In the genomic region with DNA sequence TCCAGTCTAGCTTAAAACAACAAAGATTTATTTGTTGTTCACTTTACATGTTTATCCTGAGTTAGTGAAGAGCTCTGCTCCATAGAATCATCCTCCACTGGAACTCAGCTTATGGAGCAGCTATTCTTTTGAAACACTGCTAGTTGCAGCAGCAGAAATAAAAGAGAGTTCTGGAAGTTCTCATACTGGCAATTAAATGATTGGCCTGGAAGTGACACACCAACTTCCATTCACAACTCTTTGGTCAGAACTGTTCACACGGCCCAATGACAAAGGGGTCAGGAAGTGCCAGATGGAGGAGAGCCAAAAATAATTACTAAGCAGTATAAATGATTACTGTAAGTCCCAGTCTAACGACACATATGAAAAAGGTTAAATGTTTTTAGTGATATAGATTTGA, we compare ENCODE assay signal across 8 cellular contexts. TPM values are rescaled to one million over a fixed set of nuclear protein-coding genes. Genes with fewer than 3 reads are reported as not detected.
DNase-seq lines count a peak whose midpoint lies in the region; ATAC-seq and TF ChIP-seq lines count a peak whose summit lies in the region.

No MANE protein-coding gene starts in this region.

- peaks cover 64% of the 10 kb centered on the region for H3K4me1 ChIP-seq in upper lobe of right lung

- H3K36me3 ChIP-seq in upper lobe of right lung (no peaks in the 10 kb centered on the region), WERI-Rb-1 (peaks cover 34% of the 10 kb centered on the region)

- no peak overlapping the region for H3K4me3 Mint-ChIP-seq in activated T-cell treated with anti-CD3 and anti-CD28 coated beads, Interleukin-2, amount 50 U/mL, for 24 hours

- DNase-seq in activated T-cell treated with anti-CD3 and anti-CD28 coated beads, Interleukin-2, amount 50 U/mL, for 24 hours: no peak
- DNase-seq in activated T-cell treated with anti-CD3 and anti-CD28 coated beads, Interleukin-2, amount 50 U/mL, for 1 hour: no peak
- peak; percentile 76 for DNase-seq in amniotic epithelial cell (ENCODE audit: low read depth)
- peak; percentile 27 for DNase-seq in inferior parietal cortex (ENCODE audit: extremely low spot score)
- DNase-seq in upper lobe of right lung: no peak
- no peak for DNase-seq in left colon
- no peak for DNase-seq in WERI-Rb-1

- H3K9me3 ChIP-seq in upper lobe of right lung: no peaks in the 10 kb centered on the region
- no peaks in the 10 kb centered on the region for H3K9me3 ChIP-seq in WERI-Rb-1 (ENCODE audit: severe bottlenecking)

- no peaks in the 10 kb centered on the region for H3K9me3 Mint-ChIP-seq in activated T-cell treated with anti-CD3 and anti-CD28 coated beads, Interleukin-2, amount 50 U/mL, for 24 hours

- intact Hi-C loops in upper lobe of right lung (cut with DNase I) (no loop called here), left colon (cut with DNase I, micrococcal nuclease) (no loop called here)

- H3K27ac Mint-ChIP-seq in activated T-cell treated with anti-CD3 and anti-CD28 coated beads, Interleukin-2, amount 50 U/mL, for 24 hours: peak overlapping the region; percentile 77

- peaks cover 51% of the 10 kb centered on the region for H3K36me3 Mint-ChIP-seq in activated T-cell treated with anti-CD3 and anti-CD28 coated beads, Interleukin-2, amount 50 U/mL, for 24 hours (ENCODE audit: low read depth)

- H3K27me3 ChIP-seq in upper lobe of right lung (no peaks in the 10 kb centered on the region), WERI-Rb-1 (ENCODE audit: insufficient read depth, low read depth, severe bottlenecking) (no peaks in the 10 kb centered on the region)

- H3K27me3 Mint-ChIP-seq in activated T-cell treated with anti-CD3 and anti-CD28 coated beads, Interleukin-2, amount 50 U/mL, for 24 hours: no peaks in the 10 kb centered on the region

- H3K27ac ChIP-seq in upper lobe of right lung (no peak overlapping the region), WERI-Rb-1 (no peak overlapping the region)

- H3K4me3 ChIP-seq in upper lobe of right lung (no peak overlapping the region), WERI-Rb-1 (ENCODE audit: low read depth, low read length) (no peak overlapping the region)

- peaks cover 88% of the 10 kb centered on the region for H3K4me1 Mint-ChIP-seq in activated T-cell treated with anti-CD3 and anti-CD28 coated beads, Interleukin-2, amount 50 U/mL, for 24 hours (ENCODE audit: low read depth)

- ATAC-seq in upper lobe of right lung (peak; percentile 77), left colon (no peak), GM21360 (IDR thresholded peaks at IDR 0.05; ENCODE audit: unreplicated experiment) (no peak)

- TF ChIP-seq CTCF in upper lobe of right lung (IDR thresholded peaks at IDR 0.05) (no peak), WERI-Rb-1 (IDR thresholded peaks at IDR 0.05; ENCODE audit: low read depth, low read length) (no peak)

RNA-seq across cellular contexts. Expression of gene FBXO11, which starts 39.1 kb away (rescaled TPM):
- total RNA-seq in upper lobe of right lung: 69.3 TPM
- total RNA-seq in left colon: 10 to 100 TPM; 47.0 to 51.8 TPM

Comparison
In these comparisons a context has a peak if more than half of its experiments do, and no peak if none do; other contexts are left out.
1. DNase-seq: peak in amniotic epithelial cell (single experiment) and inferior parietal cortex (single experiment); none in activated T-cell treated with anti-CD3 and anti-CD28 coated beads, Interleukin-2, amount 50 U/mL, for 24 hours (single experiment), activated T-cell treated with anti-CD3 and anti-CD28 coated beads, Interleukin-2, amount 50 U/mL, for 1 hour (single experiment), upper lobe of right lung (single experiment), left colon (0 of 2) and WERI-Rb-1 (single experiment).